14 cellular contexts compared by ENCODE assay signal in genomic region chr7:27124096-27124978, GRCh38. TPM values are rescaled to one million over a fixed set of nuclear protein-coding genes. Genes with fewer than 3 reads are reported as not detected.
DNase-seq lines count a peak whose midpoint lies in the region; ATAC-seq, FAIRE-seq and TF ChIP-seq lines count a peak whose summit lies in the region.
"Had no signal": no experiment of that assay in that cellular context is flagged by ENCODE, and none has a peak within 500 bp of the region (broad histone marks: within the 10 kb centered on the region; RNA-seq: fewer than 3 reads in every experiment).

No MANE protein-coding gene starts in this region.

- H3K4me3 Mint-ChIP-seq in GM23338 = no peak overlapping the region; the same call in 2 of the 3 replicates
- H3K4me3 Mint-ChIP-seq: stimulated activated memory B cell treated with anti-CD40 and anti-IgM and Interleukin-4, amounts not matched to agents 10 μg/mL and 1 μg/mL and 100 μg/mL, for 72 hours had no signal

- H3K4me1 ChIP-seq in GM23338 (ENCODE audit: insufficient read depth) (peaks cover 14% of the 10 kb centered on the region; the same call in 1 of the 2 replicates), K562 (replicated peaks in 1 of 2; ENCODE audit: control insufficient read depth in 2 of 2, insufficient read depth in 2 of 2, low read length in 2 of 2) (no peaks in the 10 kb centered on the region)

- H3K27ac ChIP-seq in GM23338 (ENCODE audit: low read depth) = no peak overlapping the region
- H3K27ac ChIP-seq in K562 (ENCODE audit: extremely low read depth, low read depth, low read length) = no peak overlapping the region
- H3K27ac ChIP-seq: cardiac muscle cell had no signal

- H3K9me1 ChIP-seq in K562 (ENCODE audit: control insufficient read depth, insufficient read depth, low read length) = no peaks in the 10 kb centered on the region

- 30% methylated on average over 37 of the region's 44 CpGs for WGBS in K562 (ENCODE audit: insufficient coverage, low coverage, missing lambda C conversion rate)

- peaks cover 6% of the 10 kb centered on the region; the same call in 1 of the 3 replicates for H3K9me3 Mint-ChIP-seq in GM23338

- ATAC-seq in GM23338 (no peak), K562 (no peak), HG03025 (IDR thresholded peaks at IDR 0.05; ENCODE audit: low FRiP score, unreplicated experiment) (no peak), HG03342 (IDR thresholded peaks at IDR 0.05; ENCODE audit: unreplicated experiment) (no peak)

- H3F3A ChIP-seq in GM23338 (replicated peaks; ENCODE audit: low read depth) = peaks cover 61% of the 10 kb centered on the region

- H3K27ac Mint-ChIP-seq in GM23338 = no peak overlapping the region
- H3K27ac Mint-ChIP-seq: CD4-positive, CD25-positive, alpha-beta regulatory T cell; stimulated activated memory B cell treated with anti-CD40 and anti-IgM and Interleukin-4, amounts not matched to agents 10 μg/mL and 1 μg/mL and 100 μg/mL, for 72 hours had no signal

- no peaks in the 10 kb centered on the region for H3K9me2 ChIP-seq in GM23338 (ENCODE audit: insufficient read depth)

- DNase-seq in GM23338 (ENCODE audit: low spot score) (no peak), K562 (ENCODE audit: extremely low read depth in 1 of 4, low spot score in 3 of 4) (no peak), kidney epithelial cell (ENCODE audit: low read depth) (no peak), retina (peak; percentile 65), COR-L47 (lab: John Stamatoyannopoulos, UW) (no peak), NCI-H446 (lab: John Stamatoyannopoulos, UW) (no peak)
- DNase-seq: activated CD8-positive, alpha-beta memory T cell treated with anti-CD3 and anti-CD28 coated beads, Interleukin-2, amount 50 U/mL, for 4 hours; CD4-positive, CD25-positive, alpha-beta regulatory T cell; midbrain; NCI-H1436 treated with DMSO at 0.1 percent for 48 hours had no signal

- no peaks in the 10 kb centered on the region for H3K36me3 ChIP-seq in GM23338 (ENCODE audit: insufficient read depth)
- H3K36me3 ChIP-seq in K562 (ENCODE audit: control insufficient read depth, insufficient read depth, low read length) = no peaks in the 10 kb centered on the region
- peaks cover 1% of the 10 kb centered on the region for H3K36me3 ChIP-seq in kidney epithelial cell (ENCODE audit: control insufficient read depth, insufficient read depth, low read length)
- H3K36me3 ChIP-seq: cardiac muscle cell had no signal

- no peak overlapping the region for H3K4me3 ChIP-seq in GM23338
- no peak overlapping the region for H3K4me3 ChIP-seq in K562
- peak overlapping the region; percentile 59 for H3K4me3 ChIP-seq in kidney epithelial cell (ENCODE audit: low read depth, low read length)
- H3K4me3 ChIP-seq: cardiac muscle cell had no signal

- H3K4me2 ChIP-seq in GM23338 (no peak overlapping the region), K562 (ENCODE audit: insufficient read depth, low read length) (no peak overlapping the region)

- no peak for FAIRE-seq in K562 (lab: Jason Lieb, UNC)

- CTCF ChIA-PET in K562 (lab: Yijun Ruan, JAX; ENCODE audit: low intra/inter-chr PET ratio) = no interaction called here

- no peaks in the 10 kb centered on the region for H3K36me3 Mint-ChIP-seq in GM23338 (ENCODE audit: low read depth)
- H3K36me3 Mint-ChIP-seq: CD4-positive, CD25-positive, alpha-beta regulatory T cell; stimulated activated memory B cell treated with anti-CD40 and anti-IgM and Interleukin-4, amounts not matched to agents 10 μg/mL and 1 μg/mL and 100 μg/mL, for 72 hours had no signal

- intact Hi-C loops in K562 (cut with micrococcal nuclease) = no loop called here

- H3K27me3 ChIP-seq in GM23338 (ENCODE audit: insufficient read depth) = peaks cover 100% of the 10 kb centered on the region
- H3K27me3 ChIP-seq in K562 (ENCODE audit: control insufficient read depth in 2 of 2, insufficient read depth in 2 of 2, low read length in 2 of 2) = peaks cover 26 to 62% of the 10 kb centered on the region in 2 experiments; a peak in 4 of 5 replicates
- H3K27me3 ChIP-seq in kidney epithelial cell (ENCODE audit: control insufficient read depth, insufficient read depth, low read length) = no peaks in the 10 kb centered on the region

- H3K9me3 ChIP-seq in K562 (replicated peaks; ENCODE audit: control insufficient read depth, insufficient read depth, low read depth, low read length) = no peaks in the 10 kb centered on the region

- in situ Hi-C loops in K562 (cut with MboI) = no loop called here

- no peak for TF ChIP-seq RAD21 in K562 (CRISPR knock-in tag; conservative IDR thresholded peaks at IDR 0.05 in 1 of 2, IDR thresholded peaks at IDR 0.05 in 1 of 2)

- peaks cover 71% of the 10 kb centered on the region for H4K20me1 ChIP-seq in GM23338 (replicated peaks; ENCODE audit: insufficient read depth)
- no peaks in the 10 kb centered on the region; the same call in none of the 2 replicates for H4K20me1 ChIP-seq in K562 (replicated peaks; ENCODE audit: control insufficient read depth, insufficient read depth, low read length)

- BruUV-seq in K562 (replicated peaks; lab: Mats Ljungman, UMichigan) = no TSS peak

- TF ChIP-seq CTCF in GM23338 (conservative IDR thresholded peaks at IDR 0.05; ENCODE audit: low read depth in 2 of 2) (no peak), K562 (IDR thresholded peaks at IDR 0.05 in 2 of 3, conservative IDR thresholded peaks at IDR 0.05 in 1 of 3; ENCODE audit: insufficient read depth in 2 of 3, low read depth in 1 of 3, low read length in 3 of 3) (no peak), kidney epithelial cell (IDR thresholded peaks at IDR 0.05; ENCODE audit: insufficient read depth, low read length, poor library complexity, severe bottlenecking) (no peak)

- H3K4me1 Mint-ChIP-seq in GM23338 = peaks cover 16% of the 10 kb centered on the region
- H3K4me1 Mint-ChIP-seq: stimulated activated memory B cell treated with anti-CD40 and anti-IgM and Interleukin-4, amounts not matched to agents 10 μg/mL and 1 μg/mL and 100 μg/mL, for 72 hours had no signal

- H3K79me2 ChIP-seq in GM23338 (replicated peaks; ENCODE audit: insufficient read depth) (no peaks in the 10 kb centered on the region), K562 (ENCODE audit: control insufficient read depth, insufficient read depth, low read length) (no peaks in the 10 kb centered on the region)

- POLR2A ChIA-PET in K562 (lab: Yijun Ruan, JAX) = no interaction called here

- TF ChIP-seq EP300 in K562 (IDR thresholded peaks at IDR 0.05; ENCODE audit: low read length) = no peak

- H3K27me3 Mint-ChIP-seq in GM23338 (ENCODE audit: insufficient read depth, low read depth, poor library complexity) = peaks cover 100% of the 10 kb centered on the region

- TF ChIP-seq POLR2A in K562 (conservative IDR thresholded peaks at IDR 0.05) = no peak

- no peak overlapping the region for H2AFZ ChIP-seq in GM23338
- no peak overlapping the region for H2AFZ ChIP-seq in K562 (ENCODE audit: low read depth, low read length)

- H3K9ac ChIP-seq in K562 (ENCODE audit: insufficient read depth in 1 of 2, low read depth in 2 of 2, low read length in 2 of 2) = no peak overlapping the region

RNA-seq across cellular contexts. Expression of gene HOXA4, which starts 6.2 kb away (rescaled TPM):
- total RNA-seq in GM23338 (2014; rRNA removed; shearing (Covaris generic)) = not detected in 2 replicates
- polyA plus RNA-seq in GM23338 (2016; fragmentation: Nextera tagmentation; extraction: Ambion mirVana) (not detected in 2 replicates), K562 (2011; rRNA removed) (not detected in 2 replicates), K562 (2014; fragmentation: Illumina TruSeq; extraction: Trizol) (not detected in 2 replicates), K562 (2014; fragmentation: Nextera tagmentation; extraction: Ambion mirVana) (not detected), K562 (2014; rRNA removed) (not detected in 2 replicates)
- total RNA-seq in K562 (2011; cell fraction: chromatin; rRNA removed; ENCODE audit: low replicate concordance) = not detected in 2 replicates
- total RNA-seq in K562 (2011; cell fraction: nucleolus; rRNA removed) = not detected in 2 replicates
- not detected in 2 replicates for total RNA-seq in K562 (2011; cell fraction: nucleoplasm; rRNA removed)
- total RNA-seq in K562 (2014; rRNA removed) (not detected in 2 replicates), K562 (2014; rRNA removed; fragmentation: Illumina TruSeq; extraction: Trizol) (not detected in 2 replicates), K562 (2015; rRNA removed; fragmentation: Illumina TruSeq; extraction: Trizol) (not detected in 2 replicates), K562 (2021) (not detected in 2 replicates), kidney epithelial cell (4.5 and 7.4 TPM in 2 replicates)
- not detected in 2 replicates for polyA plus RNA-seq in K562 (2011; cell fraction: cytosol; rRNA removed)
- polyA plus RNA-seq in K562 (2011; cell fraction: nucleus; rRNA removed) = 0.14 TPM in 1 of 2 replicates, not detected in the other
- not detected in 2 replicates for polyA plus RNA-seq in K562 (2012)
- not detected in 2 replicates for polyA minus RNA-seq in K562 (2011; rRNA and poly(A)+ RNA removed)
- polyA minus RNA-seq in K562 (2011; cell fraction: cytosol; rRNA and poly(A)+ RNA removed) = not detected in 2 replicates
- not detected in 2 replicates for polyA minus RNA-seq in K562 (2011; cell fraction: nucleus; rRNA and poly(A)+ RNA removed)
- total RNA-seq: cardiac muscle cell; CD4-positive, CD25-positive, alpha-beta regulatory T cell had no signal

RNA-seq across cellular contexts. Expression of gene HOXA5, which starts 19.1 kb away (rescaled TPM):
- total RNA-seq in GM23338 (2014; rRNA removed; shearing (Covaris generic)) = not detected in 2 replicates
- polyA plus RNA-seq in GM23338 (2016; fragmentation: Nextera tagmentation; extraction: Ambion mirVana) = not detected in 2 replicates
- not detected in 2 replicates for total RNA-seq in K562 (2011; cell fraction: chromatin; rRNA removed; ENCODE audit: low replicate concordance)
- total RNA-seq in K562 (2011; cell fraction: nucleolus; rRNA removed) = not detected in 2 replicates
- not detected in 2 replicates for total RNA-seq in K562 (2011; cell fraction: nucleoplasm; rRNA removed)
- not detected in 2 replicates for total RNA-seq in K562 (2014; rRNA removed)
- not detected in 2 replicates for total RNA-seq in K562 (2014; rRNA removed; fragmentation: Illumina TruSeq; extraction: Trizol)
- total RNA-seq in K562 (2015; rRNA removed; fragmentation: Illumina TruSeq; extraction: Trizol) = not detected in 2 replicates
- not detected in 2 replicates for total RNA-seq in K562 (2021)
- 0.13 TPM in 1 of 2 replicates, not detected in the other for polyA plus RNA-seq in K562 (2011; rRNA removed)
- 0.10 TPM in 1 of 2 replicates, not detected in the other for polyA plus RNA-seq in K562 (2011; cell fraction: cytosol; rRNA removed)
- polyA plus RNA-seq in K562 (2011; cell fraction: nucleus; rRNA removed) = 0.30 TPM in 1 of 2 replicates, not detected in the other
- polyA plus RNA-seq in K562 (2012) = not detected in 2 replicates
- polyA plus RNA-seq in K562 (2014; fragmentation: Illumina TruSeq; extraction: Trizol) = not detected in 2 replicates
- not detected for polyA plus RNA-seq in K562 (2014; fragmentation: Nextera tagmentation; extraction: Ambion mirVana)
- not detected in 2 replicates for polyA plus RNA-seq in K562 (2014; rRNA removed)
- not detected in 2 replicates for polyA minus RNA-seq in K562 (2011; rRNA and poly(A)+ RNA removed)
- not detected in 2 replicates for polyA minus RNA-seq in K562 (2011; cell fraction: cytosol; rRNA and poly(A)+ RNA removed)
- not detected in 2 replicates for polyA minus RNA-seq in K562 (2011; cell fraction: nucleus; rRNA and poly(A)+ RNA removed)
- 18.8 and 19.1 TPM in 2 replicates for total RNA-seq in kidney epithelial cell
- total RNA-seq: cardiac muscle cell; CD4-positive, CD25-positive, alpha-beta regulatory T cell had no signal
- polyA plus RNA-seq: cardiac muscle cell; CD4-positive, CD25-positive, alpha-beta regulatory T cell had no signal

RNA-seq across cellular contexts. Expression of gene HOXA2, which starts 21.9 kb away (rescaled TPM):
- total RNA-seq in GM23338 (2014; rRNA removed; shearing (Covaris generic)) = not detected in 2 replicates
- polyA plus RNA-seq in GM23338 (2016; fragmentation: Nextera tagmentation; extraction: Ambion mirVana) (not detected in 2 replicates), K562 (2011; rRNA removed) (0.04 TPM in 1 of 2 replicates, not detected in the other), K562 (2014; fragmentation: Illumina TruSeq; extraction: Trizol) (not detected in 2 replicates), K562 (2014; fragmentation: Nextera tagmentation; extraction: Ambion mirVana) (not detected), K562 (2014; rRNA removed) (not detected in 2 replicates)
- not detected in 2 replicates for total RNA-seq in K562 (2011; cell fraction: chromatin; rRNA removed; ENCODE audit: low replicate concordance)
- not detected in 2 replicates for total RNA-seq in K562 (2011; cell fraction: nucleolus; rRNA removed)
- total RNA-seq in K562 (2011; cell fraction: nucleoplasm; rRNA removed) = not detected in 2 replicates
- total RNA-seq in K562 (2014; rRNA removed) (not detected in 2 replicates), K562 (2014; rRNA removed; fragmentation: Illumina TruSeq; extraction: Trizol) (not detected in 2 replicates), K562 (2015; rRNA removed; fragmentation: Illumina TruSeq; extraction: Trizol) (not detected in 2 replicates), K562 (2021) (not detected in 2 replicates), kidney epithelial cell (0.34 and 1.1 TPM in 2 replicates)
- polyA plus RNA-seq in K562 (2011; cell fraction: cytosol; rRNA removed) = not detected in 2 replicates
- polyA plus RNA-seq in K562 (2011; cell fraction: nucleus; rRNA removed) = 0.37 TPM in 1 of 2 replicates, not detected in the other
- polyA plus RNA-seq in K562 (2012) = not detected in 2 replicates
- polyA minus RNA-seq in K562 (2011; rRNA and poly(A)+ RNA removed) = not detected in 2 replicates
- not detected in 2 replicates for polyA minus RNA-seq in K562 (2011; cell fraction: cytosol; rRNA and poly(A)+ RNA removed)
- not detected in 2 replicates for polyA minus RNA-seq in K562 (2011; cell fraction: nucleus; rRNA and poly(A)+ RNA removed)
- total RNA-seq: CD4-positive, CD25-positive, alpha-beta regulatory T cell had no signal

RNA-seq across cellular contexts. Expression of gene HOXA6, which starts 23.2 kb away (rescaled TPM):
- total RNA-seq in GM23338 (2014; rRNA removed; shearing (Covaris generic)) = not detected in 2 replicates
- polyA plus RNA-seq in GM23338 (2016; fragmentation: Nextera tagmentation; extraction: Ambion mirVana) (not detected in 2 replicates), K562 (2011; rRNA removed) (not detected in 2 replicates), K562 (2014; fragmentation: Illumina TruSeq; extraction: Trizol) (not detected in 2 replicates), K562 (2014; fragmentation: Nextera tagmentation; extraction: Ambion mirVana) (not detected), K562 (2014; rRNA removed) (not detected in 2 replicates)
- total RNA-seq in K562 (2011; cell fraction: chromatin; rRNA removed; ENCODE audit: low replicate concordance) = not detected in 2 replicates
- total RNA-seq in K562 (2011; cell fraction: nucleolus; rRNA removed) = not detected in 2 replicates
- not detected in 2 replicates for total RNA-seq in K562 (2011; cell fraction: nucleoplasm; rRNA removed)
- total RNA-seq in K562 (2014; rRNA removed) (not detected in 2 replicates), K562 (2014; rRNA removed; fragmentation: Illumina TruSeq; extraction: Trizol) (not detected in 2 replicates), K562 (2015; rRNA removed; fragmentation: Illumina TruSeq; extraction: Trizol) (not detected in 2 replicates), K562 (2021) (not detected in 2 replicates), kidney epithelial cell (4.8 and 10.5 TPM in 2 replicates)
- polyA plus RNA-seq in K562 (2011; cell fraction: cytosol; rRNA removed) = not detected in 2 replicates
- 0.13 TPM in 1 of 2 replicates, not detected in the other for polyA plus RNA-seq in K562 (2011; cell fraction: nucleus; rRNA removed)
- not detected in 2 replicates for polyA plus RNA-seq in K562 (2012)
- not detected in 2 replicates for polyA minus RNA-seq in K562 (2011; rRNA and poly(A)+ RNA removed)
- not detected in 2 replicates for polyA minus RNA-seq in K562 (2011; cell fraction: cytosol; rRNA and poly(A)+ RNA removed)
- not detected in 2 replicates for polyA minus RNA-seq in K562 (2011; cell fraction: nucleus; rRNA and poly(A)+ RNA removed)
- total RNA-seq: cardiac muscle cell; CD4-positive, CD25-positive, alpha-beta regulatory T cell had no signal
- polyA plus RNA-seq: cardiac muscle cell; CD4-positive, CD25-positive, alpha-beta regulatory T cell had no signal

RNA-seq across cellular contexts. Expression of gene HOXA3, which starts 28.0 kb away (rescaled TPM):
- total RNA-seq in GM23338 (2014; rRNA removed; shearing (Covaris generic)) = not detected in 2 replicates
- polyA plus RNA-seq in GM23338 (2016; fragmentation: Nextera tagmentation; extraction: Ambion mirVana) (not detected in 2 replicates), K562 (2011; rRNA removed) (0.13 TPM in 1 of 2 replicates, not detected in the other), K562 (2014; fragmentation: Illumina TruSeq; extraction: Trizol) (not detected in 2 replicates), K562 (2014; fragmentation: Nextera tagmentation; extraction: Ambion mirVana) (not detected), K562 (2014; rRNA removed) (not detected in 2 replicates)
- 0.35 TPM in 1 of 2 replicates, not detected in the other for total RNA-seq in K562 (2011; cell fraction: chromatin; rRNA removed; ENCODE audit: low replicate concordance)
- total RNA-seq in K562 (2011; cell fraction: nucleolus; rRNA removed) = 0.17 TPM in 1 of 2 replicates, not detected in the other
- total RNA-seq in K562 (2011; cell fraction: nucleoplasm; rRNA removed) = not detected in 2 replicates
- total RNA-seq in K562 (2014; rRNA removed) (not detected in 2 replicates), K562 (2014; rRNA removed; fragmentation: Illumina TruSeq; extraction: Trizol) (not detected in 2 replicates), K562 (2015; rRNA removed; fragmentation: Illumina TruSeq; extraction: Trizol) (not detected in 2 replicates), K562 (2021) (0.04 and 0.18 TPM in 2 replicates), kidney epithelial cell (17.3 and 26.4 TPM in 2 replicates)
- polyA plus RNA-seq in K562 (2011; cell fraction: cytosol; rRNA removed) = 0.06 TPM in 1 of 2 replicates, not detected in the other
- 0.78 TPM in 1 of 2 replicates, not detected in the other for polyA plus RNA-seq in K562 (2011; cell fraction: nucleus; rRNA removed)
- polyA plus RNA-seq in K562 (2012) = 0.03 TPM in 1 of 2 replicates, not detected in the other
- not detected in 2 replicates for polyA minus RNA-seq in K562 (2011; rRNA and poly(A)+ RNA removed)
- not detected in 2 replicates for polyA minus RNA-seq in K562 (2011; cell fraction: cytosol; rRNA and poly(A)+ RNA removed)
- polyA minus RNA-seq in K562 (2011; cell fraction: nucleus; rRNA and poly(A)+ RNA removed) = 0.54 TPM in 1 of 2 replicates, not detected in the other
- total RNA-seq: CD4-positive, CD25-positive, alpha-beta regulatory T cell had no signal

Comparison
In these comparisons a context has a peak if more than half of its experiments do, and no peak if none do; other contexts are left out.
1. RNA of gene HOXA5, which starts 19.1 kb away (total RNA-seq): 18.8 to 19.1 TPM in kidney epithelial cell; not detected in GM23338 and not detected in K562; every median in the first group is over 10 times any median in the second.